Comparison of ENCODE assay signal across 4 cellular contexts in genomic region chr15:93032515-93033206, GRCh38. TPM values are rescaled to one million over a fixed set of nuclear protein-coding genes. Genes with fewer than 3 reads are reported as not detected.
"Had no signal": no experiment of that assay in that cellular context is flagged by ENCODE, and none has a peak within 500 bp of the region (broad histone marks: within the 10 kb centered on the region; RNA-seq: fewer than 3 reads in every experiment).

No MANE protein-coding gene starts in this region.

RNA-seq across cellular contexts. Expression of gene RGMA, which starts 56.4 kb away (rescaled TPM):
- total RNA-seq: activated CD8-positive, alpha-beta T cell treated with anti-CD3 and anti-CD28 coated beads for 36 hours; activated T-helper 2 cell treated with anti-CD3 and anti-CD28 coated beads, Interferon-gamma antibody, Interleukin-2, Interleukin-4, amounts not matched to agents 10 μg/mL and 5 μg/mL and 100 μg/mL, durations not matched to agents 14 hours and 24 hours and 36 hours; natural killer cell treated with Interleukin-12 subunit alpha and Interleukin-12 subunit beta and Interleukin-15 and Interleukin-18, amount 100 ng/mL, for 72 hours; T-helper 2 cell treated with Interferon-gamma antibody and Interleukin-4, amounts not matched to agents 100 ng/mL and 5 ng/mL, for 36 hours had no signal
